In genomic region chr1:17404034-17404671, GRCh38 we compare ENCODE assay signal across 23 cellular contexts. TPM values are rescaled to one million over a fixed set of nuclear protein-coding genes. Genes with fewer than 3 reads are reported as not detected.
DNase-seq lines count a peak whose midpoint lies in the region; ATAC-seq, FAIRE-seq and TF ChIP-seq lines count a peak whose summit lies in the region.
"Had no signal": no experiment of that assay in that cellular context is flagged by ENCODE, and none has a peak within 500 bp of the region (broad histone marks: within the 10 kb centered on the region; RNA-seq: fewer than 3 reads in every experiment).

No MANE protein-coding gene starts in this region.

- no peak for FAIRE-seq in K562 (lab: Jason Lieb, UNC)
- FAIRE-seq: A549, D721Med, GM12878 had no signal

- H3K9me1 ChIP-seq in K562 (ENCODE audit: control insufficient read depth, insufficient read depth, low read length) = peaks cover 4% of the 10 kb centered on the region

- H3K79me2 ChIP-seq in H9 (ENCODE audit: insufficient read depth, low read length) (no peaks in the 10 kb centered on the region), K562 (ENCODE audit: control insufficient read depth, insufficient read depth, low read length) (no peaks in the 10 kb centered on the region), neural progenitor cell (ENCODE audit: low read depth) (no peaks in the 10 kb centered on the region)

- H3K36me3 ChIP-seq in K562 (ENCODE audit: control insufficient read depth, insufficient read depth, low read length) (peaks cover 32% of the 10 kb centered on the region), neural progenitor cell (no peaks in the 10 kb centered on the region)

- H3K14ac ChIP-seq in H9 (ENCODE audit: insufficient read depth, low read length) = no peak overlapping the region

- H4K20me1 ChIP-seq in H9 (ENCODE audit: control insufficient read depth, insufficient read depth, insufficient read length) = no peaks in the 10 kb centered on the region
- H4K20me1 ChIP-seq in K562 (replicated peaks; ENCODE audit: control insufficient read depth, insufficient read depth, low read length) = peaks cover 10% of the 10 kb centered on the region; the same call in 1 of the 2 replicates
- peaks cover 21% of the 10 kb centered on the region for H4K20me1 ChIP-seq in neural progenitor cell (ENCODE audit: low read depth)

- no peaks in the 10 kb centered on the region for H3K79me1 ChIP-seq in H9 (ENCODE audit: insufficient read depth, low read depth, low read length, poor library complexity, severe bottlenecking)

- TF ChIP-seq EP300 in K562 (IDR thresholded peaks at IDR 0.05; ENCODE audit: low read length) = no peak

- no peak overlapping the region for H3K4ac ChIP-seq in H9 (ENCODE audit: low read depth, low read length)

- CTCF ChIA-PET in K562 (lab: Yijun Ruan, JAX; ENCODE audit: low intra/inter-chr PET ratio) = no interaction called here

- H3K27ac Mint-ChIP-seq in H9 (peak overlapping the region; percentile 40 to 81 (median 67); a peak in 5 of 7 replicates), neural progenitor cell (peak overlapping the region; percentile 66)
- H3K27ac Mint-ChIP-seq: T-cell had no signal

- peaks cover 4% of the 10 kb centered on the region for H3K27me3 Mint-ChIP-seq in H9 (ENCODE audit: low read depth)
- H3K27me3 Mint-ChIP-seq in neural progenitor cell (ENCODE audit: insufficient read depth, low read depth) = peaks cover 3% of the 10 kb centered on the region
- H3K27me3 Mint-ChIP-seq: T-cell had no signal

- peaks cover 42 to 56% of the 10 kb centered on the region in 2 experiments for H3K4me1 Mint-ChIP-seq in H9
- peaks cover 31% of the 10 kb centered on the region for H3K4me1 Mint-ChIP-seq in neural progenitor cell
- H3K4me1 Mint-ChIP-seq: T-cell had no signal

- H3K9ac ChIP-seq in H9 (ENCODE audit: extremely low read depth, insufficient read length, low read length) (no peak overlapping the region), K562 (ENCODE audit: insufficient read depth in 1 of 2, low read depth in 2 of 2, low read length in 2 of 2) (peak overlapping the region in 1 of 2 experiments; percentile 67; a peak in 1 of 4 replicates), neural progenitor cell (no peak overlapping the region)

- H3K27ac ChIP-seq in H9 (ENCODE audit: insufficient read length, low read depth, low read length) = no peak overlapping the region
- no peak overlapping the region for H3K27ac ChIP-seq in K562 (ENCODE audit: extremely low read depth, low read depth, low read length)
- peak overlapping the region; percentile 63 for H3K27ac ChIP-seq in neural progenitor cell
- H3K27ac ChIP-seq: SJCRH30 had no signal

- H2AFZ ChIP-seq in H9 (ENCODE audit: low read length) (no peak overlapping the region), K562 (ENCODE audit: low read depth, low read length) (no peak overlapping the region), neural progenitor cell (replicated peaks) (no peak overlapping the region)

- no peak for TF ChIP-seq POLR2A in K562 (conservative IDR thresholded peaks at IDR 0.05)

- TF ChIP-seq CTCF in H9 (conservative IDR thresholded peaks at IDR 0.05) (no peak), K562 (IDR thresholded peaks at IDR 0.05 in 2 of 3, conservative IDR thresholded peaks at IDR 0.05 in 1 of 3; ENCODE audit: insufficient read depth in 2 of 3, low read depth in 1 of 3, low read length in 3 of 3) (no peak), neural progenitor cell (IDR thresholded peaks at IDR 0.05) (no peak)

- no peak overlapping the region for H2BK120ac ChIP-seq in H9 (ENCODE audit: low read depth, low read length, poor library complexity, severe bottlenecking)

- no peak overlapping the region for H3T11ph ChIP-seq in H9 (ENCODE audit: low read length)

- H3K9me3 Mint-ChIP-seq in H9 (no peaks in the 10 kb centered on the region), neural progenitor cell (no peaks in the 10 kb centered on the region)
- H3K9me3 Mint-ChIP-seq: T-cell had no signal

- no peak overlapping the region for H2AK5ac ChIP-seq in H9 (ENCODE audit: insufficient read length, low read length)

- H3K27me3 ChIP-seq in H9 (ENCODE audit: insufficient read depth, low read length) (no peaks in the 10 kb centered on the region), K562 (ENCODE audit: control insufficient read depth in 2 of 2, insufficient read depth in 2 of 2, low read length in 2 of 2) (no peaks in the 10 kb centered on the region), neural progenitor cell (no peaks in the 10 kb centered on the region)
- H3K27me3 ChIP-seq: BE2C, SJCRH30 had no signal

- H3K4me3 Mint-ChIP-seq in H9 (no peak overlapping the region), neural progenitor cell (no peak overlapping the region)
- H3K4me3 Mint-ChIP-seq: T-cell had no signal

- no peak overlapping the region for H4K91ac ChIP-seq in H9 (ENCODE audit: insufficient read length, low read depth, low read length)

- no peak for TF ChIP-seq RAD21 in K562 (CRISPR knock-in tag; conservative IDR thresholded peaks at IDR 0.05 in 1 of 2, IDR thresholded peaks at IDR 0.05 in 1 of 2)

- H3F3A ChIP-seq in neural progenitor cell (ENCODE audit: low read depth) = peaks cover 27% of the 10 kb centered on the region

- no CpG with 5 or more reads among the region's 15 CpGs for WGBS in H9 (ENCODE audit: extremely low coverage, insufficient read length, low lambda C conversion rate)
- WGBS in K562 (ENCODE audit: insufficient coverage, low coverage, missing lambda C conversion rate) = 46% methylated on average over 15 of the region's 15 CpGs

- in situ Hi-C loops in K562 (cut with MboI) = loop anchor here (10.0 kb wide), 1 partner anchor 279 kb away; no protein-coding TSS in a partner anchor

- H2BK5ac ChIP-seq in H9 (ENCODE audit: insufficient read length, low read length) = no peak overlapping the region

- H3K4me3 ChIP-seq in K562 (no peak overlapping the region), neural progenitor cell (no peak overlapping the region)
- H3K4me3 ChIP-seq: A549, GM12878, SJCRH30 had no signal

- ATAC-seq in K562 (no peak), GM21515 (IDR thresholded peaks at IDR 0.05; ENCODE audit: unreplicated experiment) (no peak), HG03521 (IDR thresholded peaks at IDR 0.05; ENCODE audit: unreplicated experiment) (no peak), HG03571 (IDR thresholded peaks at IDR 0.05; ENCODE audit: unreplicated experiment) (no peak)
- ATAC-seq: A549, GM12878, Panc1, T-cell had no signal

- no TSS peak for BruUV-seq in K562 (replicated peaks; lab: Mats Ljungman, UMichigan)

- H3K18ac ChIP-seq in H9 (ENCODE audit: insufficient read length, low read depth, low read length) = no peak overlapping the region

- no peak overlapping the region for H4K8ac ChIP-seq in H9 (replicated peaks; ENCODE audit: insufficient read length, low read depth, low read length)

- no peak overlapping the region for H2BK20ac ChIP-seq in H9 (ENCODE audit: low read depth, low read length, poor library complexity, severe bottlenecking)

- H3K23me2 ChIP-seq in H9 (ENCODE audit: insufficient read length, low read depth, low read length, poor library complexity, severe bottlenecking) = no peaks in the 10 kb centered on the region

- no peak overlapping the region for H4K5ac ChIP-seq in H9 (ENCODE audit: insufficient read length, low read depth, low read length)

- H3K4me2 ChIP-seq in H9 (ENCODE audit: insufficient read depth, insufficient read length, low read length) (no peak overlapping the region), K562 (ENCODE audit: insufficient read depth, low read length) (no peak overlapping the region), neural progenitor cell (peak overlapping the region; percentile 2)
- H3K4me2 ChIP-seq: A549 had no signal

- no peak overlapping the region for H2BK15ac ChIP-seq in H9 (ENCODE audit: low read depth, low read length)

- no peak overlapping the region for H3K56ac ChIP-seq in H9 (ENCODE audit: insufficient read length, low read depth, low read length)

- H3K4me1 ChIP-seq in H9 (ENCODE audit: insufficient read depth, low read length) (no peaks in the 10 kb centered on the region), K562 (replicated peaks in 1 of 2; ENCODE audit: control insufficient read depth in 2 of 2, insufficient read depth in 2 of 2, low read length in 2 of 2) (peaks cover 21 to 47% of the 10 kb centered on the region in 2 experiments; a peak in 4 of 5 replicates), neural progenitor cell (peaks cover 16% of the 10 kb centered on the region)
- H3K4me1 ChIP-seq: A549, BE2C, SJCRH30 had no signal

- no peak overlapping the region for H2BK12ac ChIP-seq in H9 (ENCODE audit: insufficient read length, low read depth, low read length)

- no peak overlapping the region for H3K23ac ChIP-seq in H9 (ENCODE audit: insufficient read length, low read depth, low read length)

- POLR2A ChIA-PET in K562 (lab: Yijun Ruan, JAX) = interaction anchor here (0.8 to 2.4 kb wide), 5 partner anchors 9 to 35 kb away, joined by 3 to 14 read pairs (median 4); no protein-coding TSS in a partner anchor

- intact Hi-C loops in K562 (cut with micrococcal nuclease) = loop anchor here (5.0 to 10.0 kb wide), 2 partner anchors 67 to 279 kb away; no protein-coding TSS in a partner anchor

- H3K36me3 Mint-ChIP-seq in H9 (ENCODE audit: insufficient read depth in 1 of 3, low read depth in 3 of 3) (peaks cover 17 to 38% (median 29%) of the 10 kb centered on the region in 3 experiments; a peak in 6 of 7 replicates), neural progenitor cell (peaks cover 14% of the 10 kb centered on the region)

- H3K9me3 ChIP-seq in H9 (ENCODE audit: control insufficient read depth, low read depth, low read length) (no peaks in the 10 kb centered on the region), K562 (replicated peaks; ENCODE audit: control insufficient read depth, insufficient read depth, low read depth, low read length) (no peaks in the 10 kb centered on the region), neural progenitor cell (ENCODE audit: low read depth) (no peaks in the 10 kb centered on the region)
- H3K9me3 ChIP-seq: A549, BE2C, SJCRH30 had no signal

- DNase-seq in ELF-1 (ENCODE audit: low read depth, low spot score) = peak; percentile 29
- peak; percentile 50 for DNase-seq in H9
- no peak for DNase-seq in K562 (ENCODE audit: extremely low read depth in 1 of 4, low spot score in 3 of 4)
- peak; percentile 45 for DNase-seq in neural progenitor cell (ENCODE audit: low spot score)
- DNase-seq: BE2C, DMS79 treated with DMSO at 0.1 percent for 48 hours, GOT3, KBM-7, NCI-H1092, NCI-H1436 treated with DMSO at 0.1 percent for 48 hours, NCI-H1930, NCI-H345, NCI-H524, NCI-H82, SJCRH30, T-cell had no signal

RNA-seq across cellular contexts. Expression of gene PADI6, which starts 32.2 kb away (rescaled TPM):
- total RNA-seq in H9 (2021) = not detected in 2 replicates
- total RNA-seq in K562 (2011; cell fraction: chromatin; rRNA removed; ENCODE audit: low replicate concordance) = not detected in 2 replicates
- not detected in 2 replicates for total RNA-seq in K562 (2011; cell fraction: nucleolus; rRNA removed)
- total RNA-seq in K562 (2011; cell fraction: nucleoplasm; rRNA removed) = not detected in 2 replicates
- total RNA-seq in K562 (2014; rRNA removed) = not detected in 2 replicates
- not detected in 2 replicates for total RNA-seq in K562 (2014; rRNA removed; fragmentation: Illumina TruSeq; extraction: Trizol)
- not detected in 2 replicates for total RNA-seq in K562 (2015; rRNA removed; fragmentation: Illumina TruSeq; extraction: Trizol)
- total RNA-seq in K562 (2021) = not detected in 2 replicates
- not detected in 2 replicates for polyA plus RNA-seq in K562 (2011; rRNA removed)
- not detected in 2 replicates for polyA plus RNA-seq in K562 (2011; cell fraction: cytosol; rRNA removed)
- polyA plus RNA-seq in K562 (2011; cell fraction: nucleus; rRNA removed) = not detected in 2 replicates
- not detected in 2 replicates for polyA plus RNA-seq in K562 (2012)
- not detected in 2 replicates for polyA plus RNA-seq in K562 (2014; fragmentation: Illumina TruSeq; extraction: Trizol)
- polyA plus RNA-seq in K562 (2014; fragmentation: Nextera tagmentation; extraction: Ambion mirVana) = not detected
- polyA plus RNA-seq in K562 (2014; rRNA removed) = not detected in 2 replicates
- not detected in 2 replicates for polyA minus RNA-seq in K562 (2011; rRNA and poly(A)+ RNA removed)
- polyA minus RNA-seq in K562 (2011; cell fraction: cytosol; rRNA and poly(A)+ RNA removed) = not detected in 2 replicates
- polyA minus RNA-seq in K562 (2011; cell fraction: nucleus; rRNA and poly(A)+ RNA removed) = not detected in 2 replicates
- total RNA-seq in neural progenitor cell (ENCODE audit: low replicate concordance) = not detected in 2 replicates
- total RNA-seq: GM12878, SJCRH30, T-cell had no signal
- polyA plus RNA-seq: A549, GM12878 had no signal

RNA-seq across cellular contexts. Expression of gene RCC2, which starts 35.3 kb away (rescaled TPM):
- total RNA-seq in H9 (2021) (473 and 474 TPM in 2 replicates), K562 (2014; rRNA removed) (111 and 116 TPM in 2 replicates), K562 (2014; rRNA removed; fragmentation: Illumina TruSeq; extraction: Trizol) (108 and 111 TPM in 2 replicates), K562 (2015; rRNA removed; fragmentation: Illumina TruSeq; extraction: Trizol) (116 and 117 TPM in 2 replicates), K562 (2021) (258 and 292 TPM in 2 replicates), neural progenitor cell (ENCODE audit: low replicate concordance) (126 and 165 TPM in 2 replicates)
- 86.3 and 153 TPM in 2 replicates for total RNA-seq in K562 (2011; cell fraction: chromatin; rRNA removed; ENCODE audit: low replicate concordance)
- 101 and 112 TPM in 2 replicates for total RNA-seq in K562 (2011; cell fraction: nucleolus; rRNA removed)
- total RNA-seq in K562 (2011; cell fraction: nucleoplasm; rRNA removed) = 95.8 and 102 TPM in 2 replicates
- polyA plus RNA-seq in K562 (2011; rRNA removed) (59.5 and 105 TPM in 2 replicates), K562 (2014; fragmentation: Illumina TruSeq; extraction: Trizol) (209 and 213 TPM in 2 replicates), K562 (2014; fragmentation: Nextera tagmentation; extraction: Ambion mirVana) (100 to 1,000 TPM in 1 of 2 experiments, 10 to 100 TPM in 1; 31.8 to 203 TPM), K562 (2014; rRNA removed) (135 and 139 TPM in 2 replicates)
- polyA plus RNA-seq in K562 (2011; cell fraction: cytosol; rRNA removed) = 92.9 and 111 TPM in 2 replicates
- polyA plus RNA-seq in K562 (2011; cell fraction: nucleus; rRNA removed) = 136 and 155 TPM in 2 replicates
- 151 and 181 TPM in 2 replicates for polyA plus RNA-seq in K562 (2012)
- 69.1 and 75.9 TPM in 2 replicates for polyA minus RNA-seq in K562 (2011; rRNA and poly(A)+ RNA removed)
- 121 and 149 TPM in 2 replicates for polyA minus RNA-seq in K562 (2011; cell fraction: cytosol; rRNA and poly(A)+ RNA removed)
- polyA minus RNA-seq in K562 (2011; cell fraction: nucleus; rRNA and poly(A)+ RNA removed) = 21.8 and 35.7 TPM in 2 replicates

Comparison
In these comparisons a context has a peak if more than half of its experiments do, and no peak if none do; other contexts are left out.
1. DNase-seq: peak in ELF-1 (single experiment), H9 (single experiment) and neural progenitor cell (single experiment); none in K562 (0 of 4).